13 cellular contexts compared by ENCODE assay signal in the genomic region with DNA sequence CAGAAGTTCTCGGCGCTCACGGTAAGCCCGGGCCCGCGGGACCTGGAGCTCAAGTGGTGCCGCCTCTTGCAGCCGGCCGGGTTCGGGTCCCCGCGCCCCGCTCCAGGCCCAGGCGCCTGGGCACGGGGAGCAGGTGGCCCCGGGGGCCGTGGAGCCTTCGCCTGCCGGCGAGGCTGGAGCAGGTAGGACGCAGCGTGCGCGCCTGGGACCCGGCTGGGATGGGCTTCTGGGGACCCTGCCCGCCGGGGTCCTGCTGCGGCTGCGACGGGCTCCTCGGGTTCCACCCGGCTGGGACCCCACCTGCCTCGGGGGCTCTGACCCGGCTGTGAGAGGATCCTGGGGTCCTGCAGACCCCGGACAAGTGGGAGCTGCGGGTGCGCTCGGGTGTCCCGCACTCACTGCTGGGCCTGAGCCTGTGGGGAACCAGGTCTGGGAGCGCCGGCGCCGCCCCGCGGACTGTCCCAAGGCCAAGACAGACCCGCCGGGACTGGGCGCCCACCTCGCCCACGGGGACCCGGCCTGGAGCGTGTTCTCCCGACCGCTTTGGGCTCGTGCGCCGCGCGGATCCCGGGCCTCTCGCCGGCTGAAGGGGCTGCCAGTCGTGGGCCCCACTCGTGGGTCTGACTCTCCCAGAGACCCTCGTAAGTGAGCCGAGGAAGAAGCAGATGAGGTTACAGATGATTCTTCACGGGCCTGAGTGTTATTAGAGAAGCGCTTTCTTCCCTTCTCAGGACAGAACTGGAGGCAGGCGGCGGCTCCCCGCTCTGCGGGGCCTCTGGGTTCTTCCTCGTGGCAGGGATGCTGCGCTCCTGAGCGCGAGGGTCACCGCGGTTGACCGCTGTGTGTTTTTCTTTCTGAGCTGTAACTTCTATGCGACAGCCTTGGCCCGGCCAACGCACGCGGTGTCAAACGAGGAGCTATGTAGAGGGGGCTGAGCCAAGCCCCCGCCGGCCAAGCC. TPM values are rescaled to one million over a fixed set of nuclear protein-coding genes. Genes with fewer than 3 reads are reported as not detected.
DNase-seq lines count a peak whose midpoint lies in the region; ATAC-seq, FAIRE-seq and TF ChIP-seq lines count a peak whose summit lies in the region.
"Had no signal": no experiment of that assay in that cellular context is flagged by ENCODE, and none has a peak within 500 bp of the region (broad histone marks: within the 10 kb centered on the region; RNA-seq: fewer than 3 reads in every experiment).

No MANE protein-coding gene starts in this region.

- H3K4me3 ChIP-seq in Caco-2 (ENCODE audit: low read depth, low read length): peak overlapping the region; percentile 56
- no peak overlapping the region for H3K4me3 ChIP-seq in astrocyte (ENCODE audit: insufficient read depth, low read depth, low read length)

- peak in 1 of 2 experiments; percentile 24 for DNase-seq in Caco-2
- no peak for DNase-seq in astrocyte (ENCODE audit: low read depth)
- peak; percentile 45 for DNase-seq in iPS-NIHi11 (ENCODE audit: low spot score)
- DNase-seq in retina: peak; percentile 63
- no peak for DNase-seq in stimulated activated CD4-positive, alpha-beta T cell treated with anti-CD3 and anti-CD28 coated beads, Interleukin-12 subunit alpha, Interleukin-12 subunit beta, amount 100 ng/mL, for 4 hours
- DNase-seq in KBM-7: no peak
- DNase-seq: C1 segment of cervical spinal cord, cerebellar nuclear complex, NCI-H2227 treated with DMSO at 0.1 percent for 48 hours, T-helper 2 cell had no signal

- H3K27ac Mint-ChIP-seq in Caco-2 (ENCODE audit: unreplicated experiment) (no peak overlapping the region), astrocyte (ENCODE audit: unreplicated experiment) (no peak overlapping the region)

- H3K4me1 Mint-ChIP-seq in Caco-2 (ENCODE audit: low read depth, unreplicated experiment) (peaks cover 6% of the 10 kb centered on the region), astrocyte (ENCODE audit: low read depth, unreplicated experiment) (peaks cover 12% of the 10 kb centered on the region)

- H3K9ac ChIP-seq in astrocyte (ENCODE audit: low read length): no peak overlapping the region

- CTCF ChIA-PET in Caco-2 (lab: Charles Lee): no interaction called here

- no peak overlapping the region for H2AFZ ChIP-seq in astrocyte (ENCODE audit: low read depth, low read length)

- intact Hi-C loops in Caco-2 (cut with micrococcal nuclease; ENCODE audit: unreplicated experiment): loop anchor here (5.0 kb wide), 1 partner anchor 69 kb away; no protein-coding TSS in a partner anchor

- in situ Hi-C loops in KBM-7 (cut with MboI; ENCODE audit: low pct_unique_long_range_greater_than_20kb, low sequenced_read_pairs): no loop called here

- H3K36me3 ChIP-seq in Caco-2 (ENCODE audit: control insufficient read depth, insufficient read depth, low read length): no peaks in the 10 kb centered on the region
- no peaks in the 10 kb centered on the region for H3K36me3 ChIP-seq in astrocyte (ENCODE audit: insufficient read depth, low read length)

- ATAC-seq in GM19467 (IDR thresholded peaks at IDR 0.05; ENCODE audit: unreplicated experiment): no peak
- no peak for ATAC-seq in GM21390 (IDR thresholded peaks at IDR 0.05; ENCODE audit: unreplicated experiment)

- H3K27me3 ChIP-seq in Caco-2 (replicated peaks; ENCODE audit: control insufficient read depth, insufficient read depth, low read length) (peaks cover 2% of the 10 kb centered on the region; the same call in 1 of the 2 replicates), astrocyte (ENCODE audit: insufficient read depth, low read length) (peaks cover 26% of the 10 kb centered on the region)

- peaks cover 9% of the 10 kb centered on the region; the same call in 1 of the 2 replicates for H3K4me1 ChIP-seq in Caco-2
- H3K4me1 ChIP-seq in astrocyte (ENCODE audit: insufficient read depth, low read length): no peaks in the 10 kb centered on the region

- TF ChIP-seq CTCF in Caco-2 (IDR thresholded peaks at IDR 0.05; ENCODE audit: insufficient read depth in 1 of 2, low read depth in 1 of 2, low read length in 1 of 2, severe bottlenecking in 1 of 2, unreplicated experiment in 1 of 2): no peak
- no peak for TF ChIP-seq CTCF in astrocyte (IDR thresholded peaks at IDR 0.05; ENCODE audit: insufficient read depth, low read depth, low read length)

- H4K20me1 ChIP-seq in astrocyte (ENCODE audit: insufficient read depth, low read length): no peaks in the 10 kb centered on the region

- no peak for FAIRE-seq in astrocyte (lab: Jason Lieb, UNC)
- FAIRE-seq: GM12892 had no signal

- H3K27me3 Mint-ChIP-seq in Caco-2 (ENCODE audit: insufficient read depth, unreplicated experiment) (peaks cover 24% of the 10 kb centered on the region), astrocyte (ENCODE audit: low read depth, unreplicated experiment) (peaks cover 51% of the 10 kb centered on the region)

- H3K79me2 ChIP-seq in astrocyte (ENCODE audit: insufficient read depth, low read length): no peaks in the 10 kb centered on the region

- 0 out of 2 replicates have a peak, but pooled peaks cover 2% of the 10 kb centered on the region for H3K9me3 ChIP-seq in Caco-2
- H3K9me3 ChIP-seq in astrocyte (ENCODE audit: insufficient read depth, low read depth, low read length): no peaks in the 10 kb centered on the region

- H3K4me3 Mint-ChIP-seq in Caco-2 (ENCODE audit: unreplicated experiment) (peak overlapping the region; percentile 72), astrocyte (ENCODE audit: unreplicated experiment) (peak overlapping the region; percentile 64)

- H3K27ac ChIP-seq in astrocyte (ENCODE audit: low read depth, low read length): no peak overlapping the region

- POLR2A ChIA-PET in Caco-2 (lab: Charles Lee): interaction anchor here (0.6 kb wide), 1 partner anchor 209 kb away, joined by 5 read pairs; no protein-coding TSS in a partner anchor

- H3K9me3 Mint-ChIP-seq in Caco-2 (ENCODE audit: unreplicated experiment) (no peaks in the 10 kb centered on the region), astrocyte (ENCODE audit: unreplicated experiment) (no peaks in the 10 kb centered on the region)

- no peak overlapping the region for H3K4me2 ChIP-seq in astrocyte (ENCODE audit: low read length)

- H3K36me3 Mint-ChIP-seq in Caco-2 (ENCODE audit: insufficient read depth, unreplicated experiment) (no peaks in the 10 kb centered on the region), astrocyte (ENCODE audit: low read depth, unreplicated experiment) (no peaks in the 10 kb centered on the region)

- no TSS peak for BruUV-seq in Caco-2 (replicated peaks; lab: Mats Ljungman, UMichigan)

RNA-seq across cellular contexts. Expression of gene SMOC2, which starts 0.7 kb away (rescaled TPM):
- total RNA-seq in Caco-2 (2022): 2.8 and 4.5 TPM in 2 replicates
- 0.93 and 1.8 TPM in 2 replicates for total RNA-seq in astrocyte

Comparison
In these comparisons a context has a peak if more than half of its experiments do, and no peak if none do; other contexts are left out.
1. DNase-seq: peak in iPS-NIHi11 (single experiment) and retina (single experiment); none in astrocyte (single experiment), stimulated activated CD4-positive, alpha-beta T cell treated with anti-CD3 and anti-CD28 coated beads, Interleukin-12 subunit alpha, Interleukin-12 subunit beta, amount 100 ng/mL, for 4 hours (single experiment) and KBM-7 (single experiment).